20 cellular contexts compared by ENCODE assay signal in genomic region chr10:75778665-75779064, GRCh38.
DNase-seq lines count a peak whose midpoint lies in the region; ATAC-seq, FAIRE-seq and TF ChIP-seq lines count a peak whose summit lies in the region.
"Had no signal": no experiment of that assay in that cellular context is flagged by ENCODE, and none has a peak within 500 bp of the region (broad histone marks: within the 10 kb centered on the region; RNA-seq: fewer than 3 reads in every experiment).

No MANE protein-coding gene starts in this region.

- H3K36me3 ChIP-seq in ascending aorta: no peaks in the 10 kb centered on the region
- H3K36me3 ChIP-seq in left ventricle myocardium inferior: no peaks in the 10 kb centered on the region
- H3K36me3 ChIP-seq in HepG2 (replicated peaks in 1 of 2; ENCODE audit: control insufficient read depth in 1 of 2, insufficient read depth in 2 of 2, low read length in 2 of 2): no peaks in the 10 kb centered on the region
- no peaks in the 10 kb centered on the region for H3K36me3 ChIP-seq in effector memory CD4-positive, alpha-beta T cell (ENCODE audit: control insufficient read depth, insufficient read depth, low read length)
- no peaks in the 10 kb centered on the region for H3K36me3 ChIP-seq in mucosa of descending colon (ENCODE audit: low read depth)

- BruUV-seq in HepG2 (replicated peaks; lab: Mats Ljungman, UMichigan): no TSS peak

- TF ChIP-seq CTCF in ascending aorta (IDR thresholded peaks at IDR 0.05): no peak
- no peak for TF ChIP-seq CTCF in left ventricle myocardium inferior (IDR thresholded peaks at IDR 0.05; ENCODE audit: borderline replicate concordance)
- TF ChIP-seq CTCF in HepG2 (CRISPR knock-in tag; IDR thresholded peaks at IDR 0.05): no peak
- no peak for TF ChIP-seq CTCF in mucosa of descending colon (IDR thresholded peaks at IDR 0.05)

- H3K9me3 ChIP-seq in ascending aorta (no peaks in the 10 kb centered on the region), left ventricle myocardium inferior (replicated peaks) (no peaks in the 10 kb centered on the region), HepG2 (ENCODE audit: low read length) (no peaks in the 10 kb centered on the region), mucosa of descending colon (no peaks in the 10 kb centered on the region)
- no peaks in the 10 kb centered on the region for H3K9me3 ChIP-seq in effector memory CD4-positive, alpha-beta T cell (ENCODE audit: control insufficient read depth, low read length)

- no peak for ATAC-seq in HepG2
- ATAC-seq in HG03039 (IDR thresholded peaks at IDR 0.05; ENCODE audit: unreplicated experiment): no peak
- no peak for ATAC-seq in mucosa of descending colon

- CTCF ChIA-PET in HepG2 (lab: Yijun Ruan, JAX; ENCODE audit: low intra/inter-chr PET ratio, low total read pairs): no interaction called here

- H4K20me1 ChIP-seq in HepG2 (ENCODE audit: insufficient read depth, low read length): no peaks in the 10 kb centered on the region

- DNase-seq in ascending aorta (ENCODE audit: low spot score in 2 of 2) (no peak), left ventricle myocardium inferior (no peak), HepG2 (ENCODE audit: low spot score) (no peak), urothelium cell line (ENCODE audit: low spot score) (no peak), mucosa of descending colon (no peak)
- no peak for DNase-seq in effector memory CD4-positive, alpha-beta T cell
- no peak for DNase-seq in effector CD8-positive, alpha-beta T cell (lab: John Stamatoyannopoulos, UW)
- DNase-seq: C1 segment of cervical spinal cord; CD4-positive, alpha-beta T cell; DMS153; DMS79 treated with DMSO at 0.1 percent for 48 hours; EL; GOT3; H9 had no signal

- H2AFZ ChIP-seq in HepG2 (ENCODE audit: low read length): no peak overlapping the region

- in situ Hi-C loops in HepG2 (cut with HindIII; ENCODE audit: extremely low pct_ligation_motif_present, low pct_unique_long_range_greater_than_20kb): loop anchor here (10.0 kb wide), 1 partner anchor 256 kb away; no protein-coding TSS in a partner anchor

- no peak for TF ChIP-seq POLR2A in HepG2 (IDR thresholded peaks at IDR 0.05; ENCODE audit: insufficient read depth in 1 of 2, low read depth in 2 of 2, low read length in 2 of 2)

- H3K27ac ChIP-seq in ascending aorta (peak overlapping the region; percentile 3 to 44), left ventricle myocardium inferior (replicated peaks) (peak overlapping the region; percentile 64), HepG2 (ENCODE audit: extremely low read length, insufficient read depth, low read length) (peak overlapping the region; percentile 96)
- no peak overlapping the region for H3K27ac ChIP-seq in effector memory CD4-positive, alpha-beta T cell (ENCODE audit: insufficient read depth, low read length, poor library complexity, severe bottlenecking)

- no peak overlapping the region; the same call in 1 of the 2 replicates for H3K9ac ChIP-seq in HepG2 (ENCODE audit: insufficient read depth, low read depth, low read length)

- TF ChIP-seq RAD21 in HepG2 (CRISPR knock-in tag; IDR thresholded peaks at IDR 0.05): no peak

- H3K4me3 ChIP-seq in ascending aorta: no peak overlapping the region
- H3K4me3 ChIP-seq in left ventricle myocardium inferior: no peak overlapping the region
- H3K4me3 ChIP-seq in HepG2 (replicated peaks in 1 of 3; ENCODE audit: insufficient read depth in 1 of 3, low read depth in 2 of 3, low read length in 3 of 3): no peak overlapping the region
- no peak overlapping the region for H3K4me3 ChIP-seq in effector memory CD4-positive, alpha-beta T cell (ENCODE audit: insufficient read depth, low read depth, low read length, poor library complexity, severe bottlenecking)
- no peak overlapping the region for H3K4me3 ChIP-seq in mucosa of descending colon

- TF ChIP-seq EP300 in HepG2 (IDR thresholded peaks at IDR 0.05; ENCODE audit: low read depth in 2 of 2, low read length in 2 of 2) (no peak), HepG2 (CRISPR knock-in tag; IDR thresholded peaks at IDR 0.05; ENCODE audit: borderline replicate concordance) (no peak)

- FAIRE-seq in HepG2 (lab: Jason Lieb, UNC) (no peak), urothelium cell line (lab: Jason Lieb, UNC) (peak; percentile 35)
- FAIRE-seq: A204.1, G401.6, GM12892, GM19239, HTR-8/SVneo had no signal

- intact Hi-C loops in ascending aorta (cut with DNase I) (no loop called here), left ventricle myocardium inferior (cut with micrococcal nuclease) (no loop called here), HepG2 (cut with micrococcal nuclease; ENCODE audit: unreplicated experiment) (loop anchor here (5.0 kb wide), 1 partner anchor 46 kb away; no protein-coding TSS in a partner anchor), mucosa of descending colon (cut with DNase I, micrococcal nuclease) (no loop called here)

- no peaks in the 10 kb centered on the region for H3K27me3 ChIP-seq in ascending aorta
- H3K27me3 ChIP-seq in left ventricle myocardium inferior (ENCODE audit: low read depth): no peaks in the 10 kb centered on the region
- no peaks in the 10 kb centered on the region for H3K27me3 ChIP-seq in HepG2 (ENCODE audit: control insufficient read depth in 1 of 2, insufficient read depth in 2 of 2, low read length in 2 of 2)
- no peaks in the 10 kb centered on the region for H3K27me3 ChIP-seq in effector memory CD4-positive, alpha-beta T cell (replicated peaks; ENCODE audit: control insufficient read depth, insufficient read depth, low read length, poor library complexity, severe bottlenecking)

- peaks cover 0 to 34% of the 10 kb centered on the region in 2 donors for H3K4me1 ChIP-seq in ascending aorta
- H3K4me1 ChIP-seq in left ventricle myocardium inferior: peaks cover 9% of the 10 kb centered on the region
- H3K4me1 ChIP-seq in HepG2 (ENCODE audit: insufficient read depth, low read length): peaks cover 73% of the 10 kb centered on the region
- no peaks in the 10 kb centered on the region for H3K4me1 ChIP-seq in effector memory CD4-positive, alpha-beta T cell (ENCODE audit: control insufficient read depth, insufficient read depth, low read length, poor library complexity, severe bottlenecking)
- H3K4me1 ChIP-seq in mucosa of descending colon (ENCODE audit: low read depth): no peaks in the 10 kb centered on the region

- H3K79me2 ChIP-seq in HepG2 (ENCODE audit: insufficient read depth, low read length): peaks cover 2% of the 10 kb centered on the region

- POLR2A ChIA-PET in HepG2 (lab: Yijun Ruan, JAX): interaction anchor here (1.2 to 5.5 kb wide), 4 partner anchors 11 to 377 kb away, joined by 3 to 111 read pairs (median 4); partner anchors contain the start of gene ZNF503

- no peak overlapping the region for H3K4me2 ChIP-seq in HepG2 (ENCODE audit: low read depth, low read length)

TF ChIP-seq in HepG2, 621 proteins besides CTCF, POLR2A, EP300 and RAD21:
- TF ChIP-seq PCBP1 (IDR thresholded peaks at IDR 0.05; ENCODE audit: borderline replicate concordance, low read depth, low read length) (no peak), ZNF777 (CRISPR knock-in tag; IDR thresholded peaks at IDR 0.05) (no peak), SMAD3 (CRISPR knock-in tag; IDR thresholded peaks at IDR 0.05) (no peak), ZNF558 (CRISPR knock-in tag; IDR thresholded peaks at IDR 0.05; ENCODE audit: borderline replicate concordance) (no peak), ISX (CRISPR knock-in tag; conservative IDR thresholded peaks at IDR 0.05) (no peak)
- TF ChIP-seq, protein P1, sequence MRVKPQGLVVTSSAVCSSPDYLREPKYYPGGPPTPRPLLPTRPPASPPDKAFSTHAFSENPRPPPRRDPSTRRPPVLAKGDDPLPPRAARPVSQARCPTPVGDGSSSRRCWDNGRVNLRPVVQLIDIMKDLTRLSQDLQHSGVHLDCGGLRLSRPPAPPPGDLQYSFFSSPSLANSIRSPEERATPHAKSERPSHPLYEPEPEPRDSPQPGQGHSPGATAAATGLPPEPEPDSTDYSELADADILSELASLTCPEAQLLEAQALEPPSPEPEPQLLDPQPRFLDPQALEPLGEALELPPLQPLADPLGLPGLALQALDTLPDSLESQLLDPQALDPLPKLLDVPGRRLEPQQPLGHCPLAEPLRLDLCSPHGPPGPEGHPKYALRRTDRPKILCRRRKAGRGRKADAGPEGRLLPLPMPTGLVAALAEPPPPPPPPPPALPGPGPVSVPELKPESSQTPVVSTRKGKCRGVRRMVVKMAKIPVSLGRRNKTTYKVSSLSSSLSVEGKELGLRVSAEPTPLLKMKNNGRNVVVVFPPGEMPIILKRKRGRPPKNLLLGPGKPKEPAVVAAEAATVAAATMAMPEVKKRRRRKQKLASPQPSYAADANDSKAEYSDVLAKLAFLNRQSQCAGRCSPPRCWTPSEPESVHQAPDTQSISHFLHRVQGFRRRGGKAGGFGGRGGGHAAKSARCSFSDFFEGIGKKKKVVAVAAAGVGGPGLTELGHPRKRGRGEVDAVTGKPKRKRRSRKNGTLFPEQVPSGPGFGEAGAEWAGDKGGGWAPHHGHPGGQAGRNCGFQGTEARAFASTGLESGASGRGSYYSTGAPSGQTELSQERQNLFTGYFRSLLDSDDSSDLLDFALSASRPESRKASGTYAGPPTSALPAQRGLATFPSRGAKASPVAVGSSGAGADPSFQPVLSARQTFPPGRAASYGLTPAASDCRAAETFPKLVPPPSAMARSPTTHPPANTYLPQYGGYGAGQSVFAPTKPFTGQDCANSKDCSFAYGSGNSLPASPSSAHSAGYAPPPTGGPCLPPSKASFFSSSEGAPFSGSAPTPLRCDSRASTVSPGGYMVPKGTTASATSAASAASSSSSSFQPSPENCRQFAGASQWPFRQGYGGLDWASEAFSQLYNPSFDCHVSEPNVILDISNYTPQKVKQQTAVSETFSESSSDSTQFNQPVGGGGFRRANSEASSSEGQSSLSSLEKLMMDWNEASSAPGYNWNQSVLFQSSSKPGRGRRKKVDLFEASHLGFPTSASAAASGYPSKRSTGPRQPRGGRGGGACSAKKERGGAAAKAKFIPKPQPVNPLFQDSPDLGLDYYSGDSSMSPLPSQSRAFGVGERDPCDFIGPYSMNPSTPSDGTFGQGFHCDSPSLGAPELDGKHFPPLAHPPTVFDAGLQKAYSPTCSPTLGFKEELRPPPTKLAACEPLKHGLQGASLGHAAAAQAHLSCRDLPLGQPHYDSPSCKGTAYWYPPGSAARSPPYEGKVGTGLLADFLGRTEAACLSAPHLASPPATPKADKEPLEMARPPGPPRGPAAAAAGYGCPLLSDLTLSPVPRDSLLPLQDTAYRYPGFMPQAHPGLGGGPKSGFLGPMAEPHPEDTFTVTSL (CRISPR knock-in tag; IDR thresholded peaks at IDR 0.05; ENCODE audit: borderline replicate concordance): no peak
